In the genomic region with DNA sequence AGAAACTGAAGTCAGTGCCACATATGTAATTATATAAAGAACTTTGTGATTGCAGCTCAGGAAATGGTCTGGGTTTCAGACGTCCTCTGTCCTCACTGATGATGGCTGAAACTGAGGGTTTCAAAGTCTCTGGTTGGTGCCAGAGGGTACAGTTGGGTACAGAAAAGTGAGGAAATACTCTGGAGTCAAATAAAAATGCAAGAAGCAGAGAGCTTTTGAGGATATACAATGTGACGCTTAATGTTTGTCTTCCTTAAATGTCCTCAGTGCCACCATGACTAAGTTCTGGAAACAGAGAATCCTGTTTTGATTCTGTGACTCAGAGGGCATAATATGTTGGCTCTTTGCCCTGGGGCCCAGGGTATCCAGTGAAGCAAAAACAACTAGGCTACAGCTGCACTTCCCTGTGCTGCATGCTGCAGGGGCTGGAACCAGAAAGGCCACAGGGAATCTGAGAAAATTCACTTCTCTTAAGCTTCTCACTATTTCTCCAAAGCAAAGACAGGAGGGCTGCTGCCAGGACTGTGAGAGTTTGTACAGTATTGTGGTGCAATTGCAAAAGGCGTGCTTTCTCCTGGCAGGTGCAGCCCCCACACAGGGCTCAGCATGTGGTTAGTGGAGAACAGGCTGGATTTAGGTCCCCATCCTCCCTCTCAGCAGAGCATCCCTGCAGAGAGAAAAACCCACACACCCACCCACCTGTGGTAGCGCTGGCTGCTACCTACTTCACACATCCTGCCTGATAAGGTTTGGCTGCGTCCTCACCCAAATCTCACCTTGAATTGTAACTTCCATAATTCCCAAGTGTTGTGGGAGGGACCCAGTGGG, we compare ENCODE assay signal across 8 cellular contexts.
DNase-seq lines count a peak whose midpoint lies in the region; ATAC-seq and TF ChIP-seq lines count a peak whose summit lies in the region.

No MANE protein-coding gene starts in this region.

- no peaks in the 10 kb centered on the region for H3K79me2 ChIP-seq in mammary epithelial cell (ENCODE audit: insufficient read depth, low read length)

- H3K36me3 ChIP-seq in mammary epithelial cell (ENCODE audit: insufficient read depth, low read length) (no peaks in the 10 kb centered on the region), mucosa of descending colon (ENCODE audit: low read depth) (no peaks in the 10 kb centered on the region), testis (ENCODE audit: low read depth, missing control alignments) (no peaks in the 10 kb centered on the region)

- H3K9ac ChIP-seq in mammary epithelial cell (ENCODE audit: insufficient read depth, low read length): peak overlapping the region; percentile 52

- CTCF ChIA-PET in mammary epithelial cell (lab: Charles Lee; ENCODE audit: low non-redundant PET): interaction anchor here (0.5 kb wide), 1 partner anchor 152 kb away, joined by 3 read pairs; no protein-coding TSS in a partner anchor

- H3K4me1 ChIP-seq in mammary epithelial cell (ENCODE audit: insufficient read depth, low read length) (peaks cover 50% of the 10 kb centered on the region), mucosa of descending colon (ENCODE audit: low read depth) (peaks cover 4% of the 10 kb centered on the region), testis (peaks cover 3% of the 10 kb centered on the region)

- no peaks in the 10 kb centered on the region for H3K9me3 ChIP-seq in mammary epithelial cell (replicated peaks; ENCODE audit: insufficient read depth, low read length)
- H3K9me3 ChIP-seq in mucosa of descending colon: no peaks in the 10 kb centered on the region
- no peaks in the 10 kb centered on the region for H3K9me3 ChIP-seq in testis

- intact Hi-C loops in mammary epithelial cell (cut with micrococcal nuclease) (no loop called here), mucosa of descending colon (cut with DNase I, micrococcal nuclease) (no loop called here), testis (cut with DNase I; ENCODE audit: low total_unique reads) (no loop called here)

- DNase-seq in COR-L47 (lab: John Stamatoyannopoulos, UW) (peak; percentile 69), LHCN-M2 (ENCODE audit: low read depth) (peak; percentile 96), mammary epithelial cell (peak; percentile 96), mucosa of descending colon (peak in 1 of 3 donors; percentile 46), SK-N-DZ (ENCODE audit: low spot score) (no peak), testis (no peak), iPS-NIHi7 (ENCODE audit: extremely low spot score) (no peak)

- in situ Hi-C loops in mammary epithelial cell (cut with MboI; ENCODE audit: low sequenced_read_pairs in 2 of 2): no loop called here

- dilution Hi-C loops in mammary epithelial cell (cut with HindIII; ENCODE audit: low sequenced_read_pairs): loop anchor here (5.0 kb wide), 1 partner anchor 38 kb away; no protein-coding TSS in a partner anchor

- peak overlapping the region; percentile 93 for H3K27ac ChIP-seq in mammary epithelial cell (ENCODE audit: insufficient read depth, low read depth, low read length)
- no peak overlapping the region for H3K27ac ChIP-seq in testis

- H2AFZ ChIP-seq in mammary epithelial cell (ENCODE audit: low read depth, low read length): peak overlapping the region; percentile 46

- H3K27me3 ChIP-seq in mammary epithelial cell (ENCODE audit: insufficient read depth, low read length) (no peaks in the 10 kb centered on the region), testis (no peaks in the 10 kb centered on the region)

- H3K4me3 ChIP-seq in mammary epithelial cell (replicated peaks in 1 of 3; ENCODE audit: insufficient read depth in 1 of 3, low read depth in 2 of 3, low read length in 3 of 3) (no peak overlapping the region), mucosa of descending colon (no peak overlapping the region), testis (no peak overlapping the region)

- no peaks in the 10 kb centered on the region for H4K20me1 ChIP-seq in mammary epithelial cell (ENCODE audit: insufficient read depth, low read length)

- no peak for TF ChIP-seq POLR2A in testis (IDR thresholded peaks at IDR 0.05)

- H3K4me2 ChIP-seq in mammary epithelial cell (ENCODE audit: insufficient read depth, low read depth, low read length): peak overlapping the region; percentile 63

- 41% methylated on average over 3 of the region's 5 CpGs for WGBS in mammary epithelial cell (ENCODE audit: low coverage, missing lambda C conversion rate)
- 89 to 95% methylated on average over 5 of the region's 5 CpGs for WGBS in testis, 2 donors

- BruUV-seq in mammary epithelial cell (replicated peaks; lab: Mats Ljungman, UMichigan): no TSS peak

- ATAC-seq in mucosa of descending colon (peak; percentile 83), GM21619 (IDR thresholded peaks at IDR 0.05; ENCODE audit: unreplicated experiment) (no peak)

- no peak for TF ChIP-seq CTCF in mammary epithelial cell (conservative IDR thresholded peaks at IDR 0.05 in 1 of 2, IDR thresholded peaks at IDR 0.05 in 1 of 2; ENCODE audit: extremely low read depth in 1 of 2, insufficient read depth in 1 of 2, low read depth in 1 of 2, low read length in 2 of 2)
- no peak for TF ChIP-seq CTCF in mucosa of descending colon (IDR thresholded peaks at IDR 0.05)
- TF ChIP-seq CTCF in testis (IDR thresholded peaks at IDR 0.05): no peak

Comparison
In these comparisons a context has a peak if more than half of its experiments do, and no peak if none do; other contexts are left out.
1. DNase-seq: peak in COR-L47 (single experiment), LHCN-M2 (single experiment) and mammary epithelial cell (single experiment); none in SK-N-DZ (single experiment), testis (single experiment) and iPS-NIHi7 (single experiment).